In the genomic region with DNA sequence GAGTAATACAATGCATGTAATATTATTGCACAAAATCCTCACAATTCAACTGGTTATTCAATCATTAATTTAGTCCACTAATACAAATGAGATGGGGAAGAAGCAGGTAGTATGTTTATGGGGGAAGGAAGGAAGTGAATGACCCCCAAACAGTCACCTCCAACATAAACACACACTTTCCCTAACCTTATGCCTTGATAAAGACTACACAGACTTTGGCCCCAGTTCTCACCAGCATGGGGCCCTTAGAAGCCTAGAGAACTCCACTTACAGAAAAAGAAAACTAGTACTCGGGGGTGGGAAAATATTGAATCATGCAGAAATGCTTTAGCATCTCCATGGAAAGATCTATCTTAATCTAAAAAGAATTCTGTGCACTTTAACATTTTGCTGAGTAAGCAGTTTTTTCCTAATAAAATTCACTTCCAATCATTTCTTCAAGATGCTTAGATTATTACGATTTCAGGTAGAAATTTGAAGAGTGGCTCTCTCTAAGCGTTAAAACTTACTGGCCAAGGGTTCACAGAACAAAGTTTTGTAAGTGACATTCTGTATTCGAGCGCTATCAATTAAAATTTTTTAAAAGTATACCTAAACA, we compare ENCODE assay signal across 20 cellular contexts.
"Had no signal": no experiment of that assay in that cellular context is flagged by ENCODE, and none has a peak within 500 bp of the region (broad histone marks: within the 10 kb centered on the region; RNA-seq: fewer than 3 reads in every experiment).

No MANE protein-coding gene starts in this region.

- H3K4me3 Mint-ChIP-seq: activated CD4-positive, alpha-beta memory T cell treated with anti-CD3 and anti-CD28 coated beads for 36 hours; activated naive CD8-positive, alpha-beta T cell treated with anti-CD3 and anti-CD28 coated beads for 36 hours; effector memory CD8-positive, alpha-beta T cell; naive B cell; type B pancreatic cell had no signal

- H3K27ac ChIP-seq: dorsolateral prefrontal cortex, testis, vagina had no signal

- H3K9me3 ChIP-seq: heart right ventricle, spleen, testis, vagina had no signal

- H3K36me3 ChIP-seq: heart right ventricle, spleen, vagina had no signal

- H3K4me1 ChIP-seq: testis had no signal

- H3K9me3 Mint-ChIP-seq: activated CD4-positive, alpha-beta memory T cell treated with anti-CD3 and anti-CD28 coated beads for 36 hours; activated naive CD8-positive, alpha-beta T cell treated with anti-CD3 and anti-CD28 coated beads for 36 hours; effector memory CD8-positive, alpha-beta T cell; naive B cell had no signal

- H3K27me3 Mint-ChIP-seq: activated CD4-positive, alpha-beta memory T cell treated with anti-CD3 and anti-CD28 coated beads for 36 hours; activated naive CD8-positive, alpha-beta T cell treated with anti-CD3 and anti-CD28 coated beads for 36 hours; effector memory CD8-positive, alpha-beta T cell; naive B cell; progenitor cell of endocrine pancreas; type B pancreatic cell had no signal

- H3K27ac Mint-ChIP-seq: activated CD4-positive, alpha-beta memory T cell treated with anti-CD3 and anti-CD28 coated beads for 36 hours; activated naive CD8-positive, alpha-beta T cell treated with anti-CD3 and anti-CD28 coated beads for 36 hours; effector memory CD8-positive, alpha-beta T cell; progenitor cell of endocrine pancreas; type B pancreatic cell had no signal

- H3K36me3 Mint-ChIP-seq: activated CD4-positive, alpha-beta memory T cell treated with anti-CD3 and anti-CD28 coated beads for 36 hours; activated naive CD8-positive, alpha-beta T cell treated with anti-CD3 and anti-CD28 coated beads for 36 hours; naive B cell; type B pancreatic cell had no signal

- H3K27me3 ChIP-seq: dorsolateral prefrontal cortex, heart right ventricle, spleen, testis, vagina had no signal

- H3K4me3 ChIP-seq: dorsolateral prefrontal cortex, heart right ventricle, spleen, testis, vagina had no signal

- DNase-seq: activated CD4-positive, alpha-beta memory T cell treated with anti-CD3 and anti-CD28 coated beads for 36 hours; activated CD4-positive, alpha-beta T cell treated with anti-CD3 and anti-CD28 coated beads for 4 hours; activated CD4-positive, CD25-positive, alpha-beta regulatory T cell; activated naive CD4-positive, alpha-beta T cell treated with Interleukin-2 at 50 U/mL for 16 hours; activated naive CD8-positive, alpha-beta T cell treated with anti-CD3 and anti-CD28 coated beads for 36 hours; activated T-cell treated with anti-CD3 and anti-CD28 coated beads, Interleukin-2, amount 50 U/mL, for 48 hours; central memory CD4-positive, alpha-beta T cell; dorsolateral prefrontal cortex; effector memory CD8-positive, alpha-beta T cell; heart right ventricle; left colon; naive B cell; stimulated activated CD4-positive, alpha-beta T cell treated with anti-CD3 and anti-CD28 coated beads, Interleukin-4, amount 100 ng/mL, for 1 hour; stimulated activated naive CD4-positive, alpha-beta T cell; T-helper 9 cell; testis had no signal
